In the genomic region with DNA sequence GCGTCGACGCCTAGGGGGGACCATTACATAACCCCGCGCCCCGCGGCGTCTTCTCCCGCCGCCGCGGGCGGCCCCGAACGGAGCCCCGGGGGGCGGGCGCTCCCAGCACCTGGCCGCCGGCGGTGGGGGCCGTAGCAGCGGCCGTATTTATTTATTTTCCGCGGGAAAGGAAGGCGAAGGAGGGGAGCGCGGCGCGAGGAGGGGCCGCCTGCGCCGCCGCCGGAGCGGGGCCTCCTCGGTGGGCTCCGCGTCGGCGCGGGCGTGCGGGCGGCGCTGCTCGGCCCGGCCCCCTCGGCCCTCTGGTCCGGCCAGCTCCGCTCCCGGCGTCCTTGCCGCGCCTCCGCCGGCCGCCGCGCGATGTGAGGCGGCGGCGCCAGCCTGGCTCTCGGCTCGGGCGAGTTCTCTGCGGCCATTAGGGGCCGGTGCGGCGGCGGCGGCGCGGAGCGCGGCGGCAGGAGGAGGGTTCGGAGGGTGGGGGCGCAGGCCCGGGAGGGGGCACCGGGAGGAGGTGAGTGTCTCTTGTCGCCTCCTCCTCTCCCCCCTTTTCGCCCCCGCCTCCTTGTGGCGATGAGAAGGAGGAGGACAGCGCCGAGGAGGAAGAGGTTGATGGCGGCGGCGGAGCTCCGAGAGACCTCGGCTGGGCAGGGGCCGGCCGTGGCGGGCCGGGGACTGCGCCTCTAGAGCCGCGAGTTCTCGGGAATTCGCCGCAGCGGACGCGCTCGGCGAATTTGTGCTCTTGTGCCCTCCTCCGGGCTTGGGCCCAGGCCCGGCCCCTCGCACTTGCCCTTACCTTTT, we compare ENCODE assay signal across 8 cellular contexts. TPM values are rescaled to one million over a fixed set of nuclear protein-coding genes. Genes with fewer than 3 reads are reported as not detected.
DNase-seq lines count a peak whose midpoint lies in the region; ATAC-seq and TF ChIP-seq lines count a peak whose summit lies in the region.

A gene (plus strand): TSS at position 570 of the 795 bp plus-strand sequence. CDS start 413 bp downstream, outside the sequence.

- no peaks in the 10 kb centered on the region for H3K9me2 ChIP-seq in Karpas-422 (replicated peaks; ENCODE audit: insufficient read depth, low read length)

- H3K4me3 Mint-ChIP-seq in T-helper 17 cell = peak within 1 kb of the TSS; percentile 99

- ATAC-seq in GM21737 (IDR thresholded peaks at IDR 0.05; ENCODE audit: unreplicated experiment) (peak; percentile 41), T-helper 17 cell (peak; percentile 60), left ventricle myocardium superior (peak; percentile 55)

- H4K20me1 ChIP-seq in Karpas-422 (ENCODE audit: insufficient read depth, low read depth, low read length) = peaks cover 38% of the 10 kb centered on the region

- H3K9me3 ChIP-seq in Karpas-422 (ENCODE audit: low read length) (no peaks in the 10 kb centered on the region), T-helper 17 cell (ENCODE audit: control insufficient read depth, low read length, poor library complexity, severe bottlenecking) (no peaks in the 10 kb centered on the region), uterus (no peaks in the 10 kb centered on the region)

- H3K27ac Mint-ChIP-seq in T-helper 17 cell = peak within 1 kb of the TSS; percentile 99

- peak within 1 kb of the TSS; percentile 94 for H3K27ac ChIP-seq in Karpas-422 (ENCODE audit: low read length)
- peak within 1 kb of the TSS; percentile 100 for H3K27ac ChIP-seq in uterus

- intact Hi-C loops in left ventricle myocardium superior (cut with micrococcal nuclease) = no loop called here
- intact Hi-C loops in uterus (cut with DNase I; ENCODE audit: low total_unique reads) = no loop called here

- peak; percentile 63 for DNase-seq in GM04504 (ENCODE audit: low read depth)
- DNase-seq in Karpas-422 = peak; percentile 92
- DNase-seq in T-helper 17 cell = peak; percentile 83
- peak in 53 of 56 donors; percentile 18 to 77 (median 61) for DNase-seq in amygdala (lab: John Stamatoyannopoulos, UW)
- peak; percentile 89 for DNase-seq in left ventricle myocardium superior
- peak; percentile 81 for DNase-seq in putamen (ENCODE audit: low spot score)
- peak; percentile 83 to 86 for DNase-seq in uterus

- no peaks in the 10 kb centered on the region for H3K27me3 Mint-ChIP-seq in T-helper 17 cell

- H3K9ac ChIP-seq in Karpas-422 (ENCODE audit: low read length) = peak within 1 kb of the TSS; percentile 99

- H3K4me1 ChIP-seq in Karpas-422 (ENCODE audit: low read length) (peaks cover 37% of the 10 kb centered on the region), uterus (peaks cover 0 to 4% of the 10 kb centered on the region in 2 donors)

- H3K4me3 ChIP-seq in Karpas-422 (ENCODE audit: low read length) (peak within 1 kb of the TSS; percentile 76), uterus (peak within 1 kb of the TSS; percentile 80 to 91)

- H2AFZ ChIP-seq in Karpas-422 (ENCODE audit: low read length) = no peak within 1 kb of the TSS

- TF ChIP-seq CTCF in uterus (IDR thresholded peaks at IDR 0.05) = peak in 2 of 4 experiments; percentile 35 to 47

- peaks cover 50% of the 10 kb centered on the region for H3K79me2 ChIP-seq in Karpas-422 (ENCODE audit: low read length)

- H3K36me3 Mint-ChIP-seq in T-helper 17 cell (ENCODE audit: low read depth) = peaks cover 7% of the 10 kb centered on the region

- peaks cover 33% of the 10 kb centered on the region for H3K4me1 Mint-ChIP-seq in T-helper 17 cell

- TF ChIP-seq POLR2A in uterus (IDR thresholded peaks at IDR 0.05) = peak; percentile 70 to 76

- H3K36me3 ChIP-seq in Karpas-422 (ENCODE audit: insufficient read depth, low read length) (peaks cover 28% of the 10 kb centered on the region), uterus (no peaks in the 10 kb centered on the region)

- peak within 1 kb of the TSS; percentile 87 for H3K4me2 ChIP-seq in Karpas-422 (ENCODE audit: low read depth, low read length, poor library complexity, severe bottlenecking)

- H3K27me3 ChIP-seq in Karpas-422 (ENCODE audit: low read length) (no peaks in the 10 kb centered on the region), uterus (no peaks in the 10 kb centered on the region)

RNA-seq across cellular contexts. Expression of the gene that starts here (rescaled TPM):
- 55.6 and 63.8 TPM in 2 replicates for total RNA-seq in Karpas-422 (2014; rRNA removed; shearing (Covaris generic); ENCODE audit: low replicate concordance)
- total RNA-seq in T-helper 17 cell (100 to 1,000 TPM; 168 to 174 TPM), left ventricle myocardium superior (30.5 TPM), uterus (100 to 1,000 TPM in 1 of 4 donors, 10 to 100 TPM in 3; 18.8 to 116 (median 72.5) TPM)

Comparison
In these comparisons a context has a peak if more than half of its experiments do, and no peak if none do; other contexts are left out.
1. Peak in every context shown above with its lines: DNase-seq, ATAC-seq, H3K4me3 ChIP-seq and H3K27ac ChIP-seq.